ENCODE assay signal across 17 cellular contexts in genomic region chr4:41366911-41367517, GRCh38.
DNase-seq lines count a peak whose midpoint lies in the region; ATAC-seq, FAIRE-seq and TF ChIP-seq lines count a peak whose summit lies in the region.
"Had no signal": no experiment of that assay in that cellular context is flagged by ENCODE, and none has a peak within 500 bp of the region (broad histone marks: within the 10 kb centered on the region; RNA-seq: fewer than 3 reads in every experiment).

No MANE protein-coding gene starts in this region.

- H2AK9ac ChIP-seq in IMR-90 (replicated peaks; ENCODE audit: low read depth, low read length, poor library complexity) = no peak overlapping the region

- no peaks in the 10 kb centered on the region for H3K36me3 ChIP-seq in A673 (ENCODE audit: insufficient read depth, low read length, poor library complexity, severe bottlenecking)
- no peaks in the 10 kb centered on the region for H3K36me3 ChIP-seq in IMR-90 (ENCODE audit: control insufficient read depth, insufficient read depth, low read length)
- H3K36me3 ChIP-seq in gastrocnemius medialis = no peaks in the 10 kb centered on the region
- H3K36me3 ChIP-seq: HAP-1 had no signal

- no peak overlapping the region for H3K9ac ChIP-seq in IMR-90 (ENCODE audit: low read depth, low read length)

- TF ChIP-seq CTCF in A673 (conservative IDR thresholded peaks at IDR 0.05; ENCODE audit: low read depth, low read length) (no peak), IMR-90 (conservative IDR thresholded peaks at IDR 0.05; ENCODE audit: low read depth, low read length) (no peak), gastrocnemius medialis (IDR thresholded peaks at IDR 0.05 in 4 of 5, conservative IDR thresholded peaks at IDR 0.05 in 1 of 5) (no peak)

- no peak overlapping the region for H3K23ac ChIP-seq in IMR-90 (ENCODE audit: low read depth, low read length)

- no peak overlapping the region for H3K18ac ChIP-seq in IMR-90 (ENCODE audit: low read depth, low read length)

- peak; percentile 16 for DNase-seq in A673 (ENCODE audit: low spot score)
- no peak for DNase-seq in IMR-90
- peak in 1 of 2 donors; percentile 9 for DNase-seq in gastrocnemius medialis
- no peak for DNase-seq in naive thymus-derived CD8-positive, alpha-beta T cell
- DNase-seq in H54 (ENCODE audit: insufficient read length, low spot score) = no peak
- no peak for DNase-seq in occipital lobe (lab: John Stamatoyannopoulos, UW)
- DNase-seq: CD8-positive, alpha-beta T cell; MV-4-11; NCI-H1417 treated with DMSO at 0.1 percent for 48 hours; NCI-H2029 treated with DMSO at 0.1 percent for 48 hours; NCI-H226; NCI-H526; PC-9 had no signal

- in situ Hi-C loops in IMR-90 (cut with MboI; ENCODE audit: low sequenced_read_pairs) (no loop called here), gastrocnemius medialis (cut with MboI; ENCODE audit: low sequenced_read_pairs in 4 of 4) (loop anchor here in 3 of 4 donors (10.0 to 25.0 kb wide), 2 partner anchors 168 to 170 kb away; partner anchors contain the start of gene LIMCH1 (in 3 of the 3))

- CTCF ChIA-PET in A673 (lab: Charles Lee) = no interaction called here
- CTCF ChIA-PET in IMR-90 (lab: Yijun Ruan, JAX) = no interaction called here

- TF ChIP-seq RAD21 in IMR-90 (IDR thresholded peaks at IDR 0.05; ENCODE audit: low read length) = no peak

- H3K9me1 ChIP-seq in IMR-90 (ENCODE audit: insufficient read depth, low read length) = no peaks in the 10 kb centered on the region

- no peak overlapping the region for H2BK20ac ChIP-seq in IMR-90 (ENCODE audit: low read depth, low read length)

- no peak overlapping the region for H4K8ac ChIP-seq in IMR-90 (ENCODE audit: low read depth in 2 of 2, low read length in 2 of 2)

- H4K91ac ChIP-seq in IMR-90 (ENCODE audit: insufficient read depth, low read depth, low read length) = no peak overlapping the region

- no peak overlapping the region for H2AK5ac ChIP-seq in IMR-90 (ENCODE audit: low read depth, low read length)

- H3K9me3 ChIP-seq in A673 (ENCODE audit: low read depth, low read length, poor library complexity, severe bottlenecking) (no peaks in the 10 kb centered on the region), IMR-90 (ENCODE audit: control insufficient read depth, insufficient read depth, low read length) (no peaks in the 10 kb centered on the region), gastrocnemius medialis (no peaks in the 10 kb centered on the region)
- H3K9me3 ChIP-seq: HAP-1 had no signal

- intact Hi-C loops in A673 (cut with micrococcal nuclease; ENCODE audit: unreplicated experiment) (no loop called here), IMR-90 (cut with micrococcal nuclease) (no loop called here), gastrocnemius medialis (cut with DNase I; ENCODE audit: low total_unique reads) (no loop called here)

- H2BK15ac ChIP-seq in IMR-90 (ENCODE audit: low read depth, low read length) = no peak overlapping the region

- H3K4me2 ChIP-seq in IMR-90 (ENCODE audit: low read depth, low read length) = no peak overlapping the region
- H3K4me2 ChIP-seq: PC-9 had no signal

- H4K20me1 ChIP-seq in IMR-90 (ENCODE audit: insufficient read depth, low read length) = no peaks in the 10 kb centered on the region

- no peak overlapping the region for H3K14ac ChIP-seq in IMR-90 (replicated peaks; ENCODE audit: low read depth, low read length)

- TF ChIP-seq POLR2A in IMR-90 (IDR thresholded peaks at IDR 0.05; ENCODE audit: low read depth, low read length) (no peak), gastrocnemius medialis (IDR thresholded peaks at IDR 0.05) (no peak), H54 (IDR thresholded peaks at IDR 0.05; ENCODE audit: low read depth, low read length) (no peak)

- BruUV-seq in A673 (replicated peaks; lab: Mats Ljungman, UMichigan) = no TSS peak
- no TSS peak for BruUV-seq in IMR-90 (replicated peaks; lab: Mats Ljungman, UMichigan)

- H3K27me3 Mint-ChIP-seq in naive thymus-derived CD8-positive, alpha-beta T cell = peaks cover 10 to 47% (median 26%) of the 10 kb centered on the region in 5 donors

- H3K4me1 ChIP-seq in A673 (ENCODE audit: insufficient read depth, low read length, poor library complexity, severe bottlenecking) (no peaks in the 10 kb centered on the region), IMR-90 (ENCODE audit: control insufficient read depth, insufficient read depth, low read length) (no peaks in the 10 kb centered on the region), gastrocnemius medialis (peaks cover 80 to 83% of the 10 kb centered on the region in 2 donors)

- ATAC-seq in IMR-90 (ENCODE audit: low read depth) (no peak), gastrocnemius medialis (no peak)
- ATAC-seq in naive thymus-derived CD8-positive, alpha-beta T cell = no peak
- ATAC-seq: CD8-positive, alpha-beta T cell had no signal

- peaks cover 0 to 2% (median 0%) of the 10 kb centered on the region in 9 donors for H3K9me3 Mint-ChIP-seq in naive thymus-derived CD8-positive, alpha-beta T cell
- H3K9me3 Mint-ChIP-seq: CD8-positive, alpha-beta T cell had no signal

- no peak overlapping the region for H2BK5ac ChIP-seq in IMR-90 (ENCODE audit: low read depth, low read length, poor library complexity, severe bottlenecking)

- H2BK120ac ChIP-seq in IMR-90 (ENCODE audit: low read depth, low read length) = no peak overlapping the region

- H3K4me3 Mint-ChIP-seq in naive thymus-derived CD8-positive, alpha-beta T cell = no peak overlapping the region
- H3K4me3 Mint-ChIP-seq: B cell; CD8-positive, alpha-beta T cell had no signal

- dilution Hi-C loops in IMR-90 (cut with HindIII; ENCODE audit: low sequenced_read_pairs, unreplicated experiment) = no loop called here

- H4K5ac ChIP-seq in IMR-90 (ENCODE audit: low read depth, low read length) = no peak overlapping the region

- H3K36me3 Mint-ChIP-seq in naive thymus-derived CD8-positive, alpha-beta T cell = no peaks in the 10 kb centered on the region
- H3K36me3 Mint-ChIP-seq: CD8-positive, alpha-beta T cell had no signal

- POLR2A ChIA-PET in A673 (lab: Charles Lee; ENCODE audit: low non-redundant PET) (no interaction called here), IMR-90 (lab: Charles Lee; ENCODE audit: unreplicated experiment) (no interaction called here)
- POLR2A ChIA-PET in naive thymus-derived CD8-positive, alpha-beta T cell (lab: Charles Lee) = no interaction called here

- H3K27ac Mint-ChIP-seq in naive thymus-derived CD8-positive, alpha-beta T cell = no peak overlapping the region
- H3K27ac Mint-ChIP-seq: B cell; CD8-positive, alpha-beta T cell had no signal

- no peaks in the 10 kb centered on the region for H3K4me1 Mint-ChIP-seq in naive thymus-derived CD8-positive, alpha-beta T cell

- no peaks in the 10 kb centered on the region for H3K79me1 ChIP-seq in IMR-90 (ENCODE audit: low read depth in 1 of 2, low read length in 2 of 2)

- WGBS in IMR-90 (ENCODE audit: extremely low coverage in 2 of 2, insufficient read length in 1 of 2), 2 experiments = no CpG with 5 or more reads among the region's 4 CpGs

- no peak overlapping the region for H3K27ac ChIP-seq in A673 (ENCODE audit: low read depth, low read length, poor library complexity, severe bottlenecking)
- H3K27ac ChIP-seq in IMR-90 (ENCODE audit: insufficient read depth, low read length) = no peak overlapping the region
- peak overlapping the region; percentile 99 for H3K27ac ChIP-seq in cingulate gyrus (ENCODE audit: low read depth, low read length)
- peak overlapping the region; percentile 49 to 91 (median 86) for H3K27ac ChIP-seq in gastrocnemius medialis
- H3K27ac ChIP-seq: PC-9 had no signal

- H3K4ac ChIP-seq in IMR-90 (ENCODE audit: low read depth, low read length) = no peak overlapping the region

- H3K27me3 ChIP-seq in A673 (replicated peaks; ENCODE audit: insufficient read depth, low read depth, low read length, poor library complexity) (peaks cover 43% of the 10 kb centered on the region), IMR-90 (ENCODE audit: control insufficient read depth, insufficient read depth, low read length) (peaks cover 13% of the 10 kb centered on the region), gastrocnemius medialis (no peaks in the 10 kb centered on the region)

- H3K56ac ChIP-seq in IMR-90 (ENCODE audit: extremely low read depth, insufficient read depth, low read length) = no peak overlapping the region

- H2AFZ ChIP-seq in IMR-90 (replicated peaks; ENCODE audit: low read length, poor library complexity) = no peak overlapping the region
- H2AFZ ChIP-seq: PC-9 had no signal

- no peak for FAIRE-seq in H54 (lab: Jason Lieb, UNC)
- FAIRE-seq: D721Med had no signal

- no peak overlapping the region for H3K4me3 ChIP-seq in A673 (ENCODE audit: low read depth, low read length, poor library complexity, severe bottlenecking)
- no peak overlapping the region for H3K4me3 ChIP-seq in IMR-90 (ENCODE audit: insufficient read depth, low read depth, low read length)
- no peak overlapping the region for H3K4me3 ChIP-seq in gastrocnemius medialis
- H3K4me3 ChIP-seq: HAP-1, PC-9 had no signal

TF ChIP-seq in IMR-90, 13 proteins besides CTCF, POLR2A, EP300 and RAD21:
- TF ChIP-seq CEBPB (IDR thresholded peaks at IDR 0.05; ENCODE audit: low read depth, low read length) (no peak), BHLHE40 (IDR thresholded peaks at IDR 0.05; ENCODE audit: low read depth, low read length) (no peak), MAFK (IDR thresholded peaks at IDR 0.05; ENCODE audit: low read depth, low read length) (peak; percentile 58)

Comparison
In these comparisons a context has a peak if more than half of its experiments do, and no peak if none do; other contexts are left out.
1. H3K27ac ChIP-seq: peak in cingulate gyrus (single experiment) and gastrocnemius medialis (4 of 4); none in A673 (single experiment) and IMR-90 (single experiment).